ENCODE assay signal across 9 cellular contexts in genomic region chr5:149938272-149938671, GRCh38. TPM values are rescaled to one million over a fixed set of nuclear protein-coding genes. Genes with fewer than 3 reads are reported as not detected.
DNase-seq lines count a peak whose midpoint lies in the region; TF ChIP-seq lines count a peak whose summit lies in the region.
"Had no signal": no experiment of that assay in that cellular context is flagged by ENCODE, and none has a peak within 500 bp of the region (broad histone marks: within the 10 kb centered on the region; RNA-seq: fewer than 3 reads in every experiment).

No MANE protein-coding gene starts in this region.

- no peak for TF ChIP-seq CTCF in fibroblast of mammary gland (conservative IDR thresholded peaks at IDR 0.05; ENCODE audit: control insufficient read depth, insufficient read depth, low read depth, low read length)

- CTCF ChIA-PET in CD4-positive, alpha-beta memory T cell (lab: Charles Lee; ENCODE audit: partially characterized antibody) = no interaction called here

- intact Hi-C loops in CD4-positive, alpha-beta memory T cell (cut with micrococcal nuclease) = no loop called here

- H3K4me3 ChIP-seq in SJCRH30 (no peak overlapping the region), fibroblast of mammary gland (ENCODE audit: control insufficient read depth, low read depth, low read length) (no peak overlapping the region)
- H3K4me3 ChIP-seq in CD4-positive, alpha-beta memory T cell (ENCODE audit: low read length in 2 of 2) = no peak overlapping the region

- POLR2A ChIA-PET in CD4-positive, alpha-beta memory T cell (lab: Charles Lee; ENCODE audit: partially characterized antibody) = no interaction called here

- H3K4me3 Mint-ChIP-seq in CD4-positive, alpha-beta memory T cell = no peak overlapping the region

- H3K4me1 ChIP-seq in SJCRH30 = peaks cover 34% of the 10 kb centered on the region
- no peaks in the 10 kb centered on the region for H3K4me1 ChIP-seq in CD4-positive, alpha-beta memory T cell (ENCODE audit: insufficient read depth, low read length)

- DNase-seq in HCEC 1CT = peak; percentile 71
- DNase-seq in SJCRH30 = peak; percentile 91 to 93
- peak; percentile 74 for DNase-seq in fibroblast of mammary gland (ENCODE audit: low read depth)
- DNase-seq in pulmonary artery endothelial cell (ENCODE audit: low read depth, low spot score) = peak; percentile 56
- no peak for DNase-seq in hepatic stellate cell (ENCODE audit: low spot score)
- no peak for DNase-seq in stimulated activated CD4-positive, alpha-beta T cell treated with anti-CD3 and anti-CD28 coated beads, Interleukin-4, amount 100 ng/mL, for 24 hours
- no peak for DNase-seq in CD4-positive, alpha-beta memory T cell
- DNase-seq in NOMO-1 treated with dmso at 0.1 percent for 144 hours (lab: John Stamatoyannopoulos, UW; ENCODE audit: unreplicated experiment) = no peak
- DNase-seq: activated CD8-positive, alpha-beta memory T cell treated with anti-CD3 and anti-CD28 coated beads for 24 hours had no signal

- H3K36me3 Mint-ChIP-seq in CD4-positive, alpha-beta memory T cell = no peaks in the 10 kb centered on the region

- H3K9me3 ChIP-seq in SJCRH30 (replicated peaks) = no peaks in the 10 kb centered on the region
- H3K9me3 ChIP-seq in CD4-positive, alpha-beta memory T cell (ENCODE audit: control insufficient read depth in 1 of 2, low read length in 2 of 2) = no peaks in the 10 kb centered on the region

- no peaks in the 10 kb centered on the region for H3K4me1 Mint-ChIP-seq in CD4-positive, alpha-beta memory T cell

- H3K36me3 ChIP-seq in SJCRH30 = no peaks in the 10 kb centered on the region
- H3K36me3 ChIP-seq in CD4-positive, alpha-beta memory T cell (ENCODE audit: insufficient read depth, low read length) = no peaks in the 10 kb centered on the region

- peak overlapping the region; percentile 52 for H3K27ac ChIP-seq in SJCRH30
- no peak overlapping the region for H3K27ac ChIP-seq in CD4-positive, alpha-beta memory T cell (ENCODE audit: low read depth, low read length)

- H3K9me3 Mint-ChIP-seq in CD4-positive, alpha-beta memory T cell = no peaks in the 10 kb centered on the region

- no peak overlapping the region for H3K27ac Mint-ChIP-seq in CD4-positive, alpha-beta memory T cell

- peaks cover 1 to 4% of the 10 kb centered on the region in 2 donors for H3K27me3 Mint-ChIP-seq in CD4-positive, alpha-beta memory T cell

- H3K27me3 ChIP-seq in SJCRH30 = no peaks in the 10 kb centered on the region
- no peaks in the 10 kb centered on the region for H3K27me3 ChIP-seq in CD4-positive, alpha-beta memory T cell (ENCODE audit: insufficient read depth, low read length)

RNA-seq across cellular contexts. Expression of gene PDE6A, which starts 6.3 kb away (rescaled TPM):
- total RNA-seq in SJCRH30 (2014; rRNA removed; shearing (Covaris generic)) = 0.28 and 0.47 TPM in 2 replicates
- total RNA-seq in pulmonary artery endothelial cell = not detected in 2 replicates
- total RNA-seq in CD4-positive, alpha-beta memory T cell = not detected
- not detected for polyA plus RNA-seq in CD4-positive, alpha-beta memory T cell

RNA-seq across cellular contexts. Expression of gene SLC26A2, which starts 22.3 kb away (rescaled TPM):
- total RNA-seq in SJCRH30 (2014; rRNA removed; shearing (Covaris generic)) = 51.5 and 52.4 TPM in 2 replicates
- total RNA-seq in pulmonary artery endothelial cell = 19.8 and 25.1 TPM in 2 replicates
- total RNA-seq in CD4-positive, alpha-beta memory T cell = 10 to 100 TPM; 14.2 to 14.3 TPM
- 1 to 10 TPM; 1.4 to 4.0 TPM for polyA plus RNA-seq in CD4-positive, alpha-beta memory T cell

Comparison
In these comparisons a context has a peak if more than half of its experiments do, and no peak if none do; other contexts are left out.
1. DNase-seq: peak in HCEC 1CT (single experiment), SJCRH30 (2 of 2), fibroblast of mammary gland (single experiment) and pulmonary artery endothelial cell (single experiment); none in hepatic stellate cell (single experiment), stimulated activated CD4-positive, alpha-beta T cell treated with anti-CD3 and anti-CD28 coated beads, Interleukin-4, amount 100 ng/mL, for 24 hours (single experiment), CD4-positive, alpha-beta memory T cell (0 of 5) and NOMO-1 treated with dmso at 0.1 percent for 144 hours (single experiment).